Comparison of ENCODE assay signal across 29 cellular contexts in genomic region chr2:138061961-138062360, GRCh38.
A peak's percentile ranks its signal among the peaks of the same experiment; 100 is the strongest.
DNase-seq lines count a peak whose midpoint lies in the region; ATAC-seq, FAIRE-seq and TF ChIP-seq lines count a peak whose summit lies in the region.
"Had no signal": no experiment of that assay in that cellular context is flagged by ENCODE, and none has a peak within 500 bp of the region (broad histone marks: within the 10 kb centered on the region; RNA-seq: fewer than 3 reads in every experiment).

No MANE protein-coding gene starts in this region.

- no peak for FAIRE-seq in HepG2 (lab: Jason Lieb, UNC)
- FAIRE-seq: A204.1, GM12878, GM12892, GM18507, GM19239 had no signal

- no peaks in the 10 kb centered on the region for H4K20me1 ChIP-seq in HepG2 (ENCODE audit: insufficient read depth, low read length)
- H4K20me1 ChIP-seq: BLaER1 had no signal

- no peak overlapping the region for H3K14ac ChIP-seq in mesenchymal stem cell (ENCODE audit: low read length in 2 of 2)

- H3K36me3 ChIP-seq in HepG2 (replicated peaks in 1 of 2; ENCODE audit: control insufficient read depth in 1 of 2, insufficient read depth in 2 of 2, low read length in 2 of 2), result no peaks in the 10 kb centered on the region
- H3K36me3 ChIP-seq in right lobe of liver, result no peaks in the 10 kb centered on the region
- H3K36me3 ChIP-seq in mesenchymal stem cell (ENCODE audit: control insufficient read depth in 1 of 2, insufficient read depth in 2 of 2, low read depth in 1 of 2, low read length in 2 of 2), result no peaks in the 10 kb centered on the region
- no peaks in the 10 kb centered on the region for H3K36me3 ChIP-seq in lower lobe of right lung
- H3K36me3 ChIP-seq: BE2C, BLaER1 had no signal

- no peaks in the 10 kb centered on the region for H3K79me1 ChIP-seq in mesenchymal stem cell (replicated peaks; ENCODE audit: low read length, poor library complexity, severe bottlenecking)

- no peaks in the 10 kb centered on the region for H3K9me3 ChIP-seq in HepG2 (ENCODE audit: low read length)
- no peaks in the 10 kb centered on the region for H3K9me3 ChIP-seq in right lobe of liver
- H3K9me3 ChIP-seq in mesenchymal stem cell (ENCODE audit: control insufficient read depth, low read length), result no peaks in the 10 kb centered on the region
- H3K9me3 ChIP-seq in lower lobe of right lung, result no peaks in the 10 kb centered on the region
- H3K9me3 ChIP-seq: BE2C, BLaER1 had no signal

- no peak overlapping the region for H4K8ac ChIP-seq in mesenchymal stem cell (ENCODE audit: low read length)

- TF ChIP-seq CTCF in HepG2 (CRISPR knock-in tag; IDR thresholded peaks at IDR 0.05) (no peak), right lobe of liver (IDR thresholded peaks at IDR 0.05) (no peak), lower lobe of right lung (IDR thresholded peaks at IDR 0.05) (no peak)

- 47% methylated on average over 2 of the region's 2 CpGs for WGBS in HepG2 (ENCODE audit: low lambda C conversion rate)
- WGBS in right lobe of liver (ENCODE audit: insufficient coverage, low coverage, low lambda C conversion rate, missing lambda C conversion rate), result 77% methylated on average over 2 of the region's 2 CpGs
- WGBS in mesenchymal stem cell, result 97% methylated on average over 2 of the region's 2 CpGs

- no peak for DNase-seq in HepG2 (ENCODE audit: low spot score)
- no peak for DNase-seq in right lobe of liver
- DNase-seq in NCI-H526 (lab: John Stamatoyannopoulos, UW), result peak; percentile 38 to 44
- DNase-seq in NCI-H69 (lab: John Stamatoyannopoulos, UW), result peak; percentile 18
- no peak for DNase-seq in mesenchymal stem cell
- DNase-seq in Right ventricle myocardium inferior (ENCODE audit: missing footprints), result no peak
- DNase-seq in lower lobe of right lung, result no peak
- no peak for DNase-seq in stimulated activated CD4-positive, alpha-beta T cell treated with anti-CD3 and anti-CD28 coated beads, Interleukin-15, amount 100 ng/mL, for 24 hours
- DNase-seq: 8988T; ACHN; BE2C; C1 segment of cervical spinal cord; CD4-positive, alpha-beta memory T cell; CD4-positive, CD25-positive, alpha-beta regulatory T cell; CD8-positive, alpha-beta memory T cell; COR-L47; DMS 273 treated with DMSO at 0.1 percent for 48 hours; DMS153; DMS53; DMS79; DND-41; EL; GDM1 had no signal

- BruUV-seq in HepG2 (replicated peaks; lab: Mats Ljungman, UMichigan), result no TSS peak

- H3K4me2 ChIP-seq in HepG2 (ENCODE audit: low read depth, low read length) (no peak overlapping the region), mesenchymal stem cell (ENCODE audit: low read length, poor library complexity, severe bottlenecking) (no peak overlapping the region)
- H3K4me2 ChIP-seq: BLaER1 had no signal

- TF ChIP-seq POLR2A in HepG2 (IDR thresholded peaks at IDR 0.05; ENCODE audit: insufficient read depth in 1 of 2, low read depth in 2 of 2, low read length in 2 of 2) (no peak), right lobe of liver (IDR thresholded peaks at IDR 0.05) (no peak)

- H3K79me2 ChIP-seq in HepG2 (ENCODE audit: insufficient read depth, low read length), result no peaks in the 10 kb centered on the region

- H2BK15ac ChIP-seq in mesenchymal stem cell (ENCODE audit: low read depth, poor library complexity, severe bottlenecking), result no peak overlapping the region

- no peak overlapping the region for H2BK5ac ChIP-seq in mesenchymal stem cell (ENCODE audit: low read depth, low read length, poor library complexity, severe bottlenecking)

- no peak overlapping the region for H2BK120ac ChIP-seq in mesenchymal stem cell (ENCODE audit: low read depth, low read length)

- H2AFZ ChIP-seq in HepG2 (ENCODE audit: low read length) (no peak overlapping the region), mesenchymal stem cell (ENCODE audit: low read depth, low read length) (no peak overlapping the region)

- H3K4me1 ChIP-seq in HepG2 (ENCODE audit: insufficient read depth, low read length) (peaks cover 28% of the 10 kb centered on the region), right lobe of liver (no peaks in the 10 kb centered on the region), mesenchymal stem cell (ENCODE audit: control insufficient read depth, insufficient read depth, low read depth, low read length) (no peaks in the 10 kb centered on the region), lower lobe of right lung (no peaks in the 10 kb centered on the region)
- H3K4me1 ChIP-seq: BLaER1 had no signal

- in situ Hi-C loops in HepG2 (cut with HindIII; ENCODE audit: extremely low pct_ligation_motif_present, low pct_unique_long_range_greater_than_20kb), result no loop called here

- no peak overlapping the region for H2BK12ac ChIP-seq in mesenchymal stem cell (ENCODE audit: low read length in 2 of 2)

- no peak overlapping the region for H3K4ac ChIP-seq in mesenchymal stem cell (ENCODE audit: low read depth in 1 of 2, low read length in 2 of 2)

- CTCF ChIA-PET in HepG2 (lab: Yijun Ruan, JAX; ENCODE audit: low intra/inter-chr PET ratio, low total read pairs), result no interaction called here

- no peak for TF ChIP-seq RAD21 in HepG2 (CRISPR knock-in tag; IDR thresholded peaks at IDR 0.05)

- H3K27me3 ChIP-seq in HepG2 (ENCODE audit: control insufficient read depth in 1 of 2, insufficient read depth in 2 of 2, low read length in 2 of 2), result no peaks in the 10 kb centered on the region
- H3K27me3 ChIP-seq in right lobe of liver, result no peaks in the 10 kb centered on the region
- H3K27me3 ChIP-seq in mesenchymal stem cell (ENCODE audit: control insufficient read depth in 1 of 2, insufficient read depth in 1 of 2, low read length in 2 of 2), result no peaks in the 10 kb centered on the region
- H3K27me3 ChIP-seq in lower lobe of right lung (ENCODE audit: low read depth), result no peaks in the 10 kb centered on the region
- H3K27me3 ChIP-seq: BE2C, BLaER1 had no signal

- no peak for TF ChIP-seq EP300 in HepG2 (IDR thresholded peaks at IDR 0.05; ENCODE audit: low read depth in 2 of 2, low read length in 2 of 2)
- no peak for TF ChIP-seq EP300 in HepG2 (CRISPR knock-in tag; IDR thresholded peaks at IDR 0.05; ENCODE audit: borderline replicate concordance)

- H3K27ac ChIP-seq in HepG2 (ENCODE audit: extremely low read length, insufficient read depth, low read length), result no peak overlapping the region
- H3K27ac ChIP-seq in right lobe of liver, result no peak overlapping the region
- no peak overlapping the region for H3K27ac ChIP-seq in mesenchymal stem cell (ENCODE audit: low read length, poor library complexity, severe bottlenecking)
- no peak overlapping the region for H3K27ac ChIP-seq in lower lobe of right lung
- H3K27ac ChIP-seq: BLaER1 had no signal

- H3K18ac ChIP-seq in mesenchymal stem cell (ENCODE audit: low read depth in 1 of 2, low read length in 2 of 2), result no peak overlapping the region

- H3K23ac ChIP-seq in mesenchymal stem cell (ENCODE audit: low read length in 2 of 2), result no peak overlapping the region

- POLR2A ChIA-PET in HepG2 (lab: Yijun Ruan, JAX), result no interaction called here

- no peak overlapping the region for H3K9ac ChIP-seq in HepG2 (ENCODE audit: insufficient read depth, low read depth, low read length)
- no peak overlapping the region for H3K9ac ChIP-seq in mesenchymal stem cell (ENCODE audit: low read length)
- H3K9ac ChIP-seq: BLaER1 had no signal

- no peak for ATAC-seq in HepG2
- ATAC-seq in right lobe of liver, result no peak
- no peak for ATAC-seq in Right ventricle myocardium inferior
- ATAC-seq in lower lobe of right lung, result no peak
- ATAC-seq: GM12878 had no signal

- H3K4me3 ChIP-seq in HepG2 (replicated peaks in 1 of 3; ENCODE audit: insufficient read depth in 1 of 3, low read depth in 2 of 3, low read length in 3 of 3) (no peak overlapping the region), right lobe of liver (no peak overlapping the region), mesenchymal stem cell (ENCODE audit: insufficient read depth in 1 of 2, low read depth in 1 of 2, low read length in 2 of 2) (no peak overlapping the region), lower lobe of right lung (no peak overlapping the region)
- H3K4me3 ChIP-seq: BLaER1, GM12878 had no signal

- H2AK5ac ChIP-seq in mesenchymal stem cell (ENCODE audit: low read length, severe bottlenecking), result no peak overlapping the region

- peak overlapping the region; percentile 11 for H4K91ac ChIP-seq in mesenchymal stem cell (ENCODE audit: low read length)

- intact Hi-C loops in HepG2 (cut with micrococcal nuclease; ENCODE audit: unreplicated experiment), result no loop called here
- intact Hi-C loops in right lobe of liver (cut with DNase I), result no loop called here
- intact Hi-C loops in Right ventricle myocardium inferior (cut with DNase I), result no loop called here
- intact Hi-C loops in lower lobe of right lung (cut with DNase I), result no loop called here

TF ChIP-seq in HepG2, 621 proteins besides CTCF, POLR2A, EP300 and RAD21 (continues in another document):
- TF ChIP-seq ZBTB4 (CRISPR knock-in tag; IDR thresholded peaks at IDR 0.05; ENCODE audit: borderline replicate concordance) (no peak), TFAP4 (IDR thresholded peaks at IDR 0.05; ENCODE audit: borderline replicate concordance, low read depth) (0 out of 2 replicates have a peak, but pooled peaks have one; percentile 17), MTA3 (CRISPR knock-in tag; IDR thresholded peaks at IDR 0.05) (no peak)

Comparison
In these comparisons a context has a peak if more than half of its experiments do, and no peak if none do; other contexts are left out.
1. DNase-seq: peak in NCI-H526 (2 of 2) and NCI-H69 (single experiment); none in HepG2 (single experiment), right lobe of liver (0 of 3), mesenchymal stem cell (single experiment), Right ventricle myocardium inferior (single experiment), lower lobe of right lung (single experiment) and stimulated activated CD4-positive, alpha-beta T cell treated with anti-CD3 and anti-CD28 coated beads, Interleukin-15, amount 100 ng/mL, for 24 hours (single experiment).